ENCODE assay signal across 29 cellular contexts in genomic region chr3:146777941-146778340, GRCh38.
"Had no signal": no experiment of that assay in that cellular context is flagged by ENCODE, and none has a peak within 500 bp of the region (broad histone marks: within the 10 kb centered on the region; RNA-seq: fewer than 3 reads in every experiment).

No MANE protein-coding gene starts in this region.

- H3K36me3 ChIP-seq: ascending aorta, Peyer's patch had no signal

- DNase-seq: activated B cell treated with CpG ODN at 0.5 μM for 24 hours; activated CD4-positive, alpha-beta T cell treated with anti-CD3 and anti-CD28 coated beads for 1 hour; activated CD4-positive, alpha-beta T cell treated with anti-CD3 and anti-CD28 coated beads, Interleukin-2, amount 10 ng/mL, durations not matched to agents 24 days and 14 days; activated CD4-positive, alpha-beta T cell treated with anti-CD3 and anti-CD28 coated beads, Interleukin-2, amount 50 U/mL, for 48 hours; activated CD8-positive, alpha-beta memory T cell treated with anti-CD3 and anti-CD28 coated beads, Interleukin-2, amount 10 ng/mL, durations not matched to agents 7 days and 5 days; activated effector memory CD4-positive, alpha-beta T cell treated with Interleukin-2 at 50 U/mL for 16 hours; activated naive CD4-positive, alpha-beta T cell; activated naive CD8-positive, alpha-beta T cell treated with anti-CD3 and anti-CD28 coated beads, Interleukin-2, amount 50 U/mL, for 24 hours; activated T-cell treated with anti-CD3 and anti-CD28 coated beads, Interleukin-2, amount 50 U/mL, for 24 hours; amniotic stem cell; body of pancreas; central memory CD4-positive, alpha-beta T cell; KG1; NCI-H1048; NCI-H1417 treated with DMSO at 0.1 percent for 48 hours; NCI-H1694; NCI-H2029; NCI-H446 treated with DMSO at 0.1 percent for 48 hours; NCI-H524 treated with DMSO at 0.1 percent for 48 hours; NCI-H774; Peyer's patch; SHP77 treated with DMSO at 0.1 percent for 48 hours; T-helper 17 cell; T1000 had no signal

- H3K27ac Mint-ChIP-seq: activated B cell treated with CpG ODN at 0.5 μM for 24 hours; activated CD4-positive, alpha-beta T cell treated with anti-CD3 and anti-CD28 coated beads, Interleukin-2, amount 10 ng/mL, durations not matched to agents 24 days and 14 days; activated CD8-positive, alpha-beta memory T cell treated with anti-CD3 and anti-CD28 coated beads, Interleukin-2, amount 10 ng/mL, durations not matched to agents 7 days and 5 days; activated naive CD4-positive, alpha-beta T cell treated with anti-CD3 and anti-CD28 coated beads, Interleukin-2, amount 50 U/mL, for 24 hours; activated naive CD8-positive, alpha-beta T cell treated with anti-CD3 and anti-CD28 coated beads, Interleukin-2, amount 50 U/mL, for 24 hours; activated T-cell treated with anti-CD3 and anti-CD28 coated beads, Interleukin-2, amount 50 U/mL, for 24 hours; activated T-helper 1 cell treated with anti-CD3 and anti-CD28 coated beads, Interleukin-12 subunit alpha, Interleukin-12 subunit beta, Interleukin-2, Interleukin-4 antibody, amounts not matched to agents 30 ng/mL and 10 ng/mL and 1 ng/mL, durations not matched to agents 14 hours and 24 hours and 36 hours; T-helper 17 cell had no signal

- H3K4me3 ChIP-seq: ascending aorta, body of pancreas, Peyer's patch had no signal

- FAIRE-seq: bronchial epithelial cell, TTC549 had no signal

- H3K27me3 Mint-ChIP-seq: activated B cell treated with CpG ODN at 0.5 μM for 24 hours; activated CD4-positive, alpha-beta T cell treated with anti-CD3 and anti-CD28 coated beads, Interleukin-2, amount 10 ng/mL, durations not matched to agents 24 days and 14 days; activated CD8-positive, alpha-beta memory T cell treated with anti-CD3 and anti-CD28 coated beads, Interleukin-2, amount 10 ng/mL, durations not matched to agents 7 days and 5 days; activated naive CD4-positive, alpha-beta T cell treated with anti-CD3 and anti-CD28 coated beads, Interleukin-2, amount 50 U/mL, for 24 hours; activated naive CD8-positive, alpha-beta T cell treated with anti-CD3 and anti-CD28 coated beads, Interleukin-2, amount 50 U/mL, for 24 hours; activated T-cell treated with anti-CD3 and anti-CD28 coated beads, Interleukin-2, amount 50 U/mL, for 24 hours; T-helper 17 cell had no signal

- H3K4me3 Mint-ChIP-seq: activated B cell treated with CpG ODN at 0.5 μM for 24 hours; activated CD4-positive, alpha-beta T cell treated with anti-CD3 and anti-CD28 coated beads, Interleukin-2, amount 10 ng/mL, durations not matched to agents 24 days and 14 days; activated CD8-positive, alpha-beta memory T cell treated with anti-CD3 and anti-CD28 coated beads, Interleukin-2, amount 10 ng/mL, durations not matched to agents 7 days and 5 days; activated naive CD4-positive, alpha-beta T cell treated with anti-CD3 and anti-CD28 coated beads, Interleukin-2, amount 50 U/mL, for 24 hours; activated naive CD8-positive, alpha-beta T cell treated with anti-CD3 and anti-CD28 coated beads, Interleukin-2, amount 50 U/mL, for 24 hours; activated T-cell treated with anti-CD3 and anti-CD28 coated beads, Interleukin-2, amount 50 U/mL, for 24 hours; activated T-helper 1 cell treated with anti-CD3 and anti-CD28 coated beads, Interleukin-12 subunit alpha, Interleukin-12 subunit beta, Interleukin-2, Interleukin-4 antibody, amounts not matched to agents 30 ng/mL and 10 ng/mL and 1 ng/mL, durations not matched to agents 14 hours and 24 hours and 36 hours; T-helper 17 cell had no signal

- H3K36me3 Mint-ChIP-seq: activated CD8-positive, alpha-beta memory T cell treated with anti-CD3 and anti-CD28 coated beads, Interleukin-2, amount 10 ng/mL, durations not matched to agents 7 days and 5 days; activated naive CD4-positive, alpha-beta T cell treated with anti-CD3 and anti-CD28 coated beads, Interleukin-2, amount 50 U/mL, for 24 hours had no signal

- H3K27ac ChIP-seq: ascending aorta, body of pancreas, Peyer's patch had no signal

- ATAC-seq: activated CD8-positive, alpha-beta memory T cell treated with anti-CD3 and anti-CD28 coated beads, Interleukin-2, amount 10 ng/mL, durations not matched to agents 7 days and 5 days; activated naive CD8-positive, alpha-beta T cell treated with anti-CD3 and anti-CD28 coated beads, Interleukin-2, amount 50 U/mL, for 24 hours; body of pancreas; T-helper 17 cell had no signal

- H3K9me3 Mint-ChIP-seq: activated B cell treated with CpG ODN at 0.5 μM for 24 hours; activated CD4-positive, alpha-beta T cell treated with anti-CD3 and anti-CD28 coated beads, Interleukin-2, amount 10 ng/mL, durations not matched to agents 24 days and 14 days; activated naive CD4-positive, alpha-beta T cell treated with anti-CD3 and anti-CD28 coated beads, Interleukin-2, amount 50 U/mL, for 24 hours; activated T-cell treated with anti-CD3 and anti-CD28 coated beads, Interleukin-2, amount 50 U/mL, for 24 hours; activated T-helper 1 cell treated with anti-CD3 and anti-CD28 coated beads, Interleukin-12 subunit alpha, Interleukin-12 subunit beta, Interleukin-2, Interleukin-4 antibody, amounts not matched to agents 30 ng/mL and 10 ng/mL and 1 ng/mL, durations not matched to agents 14 hours and 24 hours and 36 hours had no signal

- H3K4me1 Mint-ChIP-seq: activated B cell treated with CpG ODN at 0.5 μM for 24 hours; activated CD4-positive, alpha-beta T cell treated with anti-CD3 and anti-CD28 coated beads, Interleukin-2, amount 10 ng/mL, durations not matched to agents 24 days and 14 days; activated CD8-positive, alpha-beta memory T cell treated with anti-CD3 and anti-CD28 coated beads, Interleukin-2, amount 10 ng/mL, durations not matched to agents 7 days and 5 days; activated naive CD4-positive, alpha-beta T cell treated with anti-CD3 and anti-CD28 coated beads, Interleukin-2, amount 50 U/mL, for 24 hours; activated naive CD8-positive, alpha-beta T cell treated with anti-CD3 and anti-CD28 coated beads, Interleukin-2, amount 50 U/mL, for 24 hours; T-helper 17 cell had no signal

- H3K9me3 ChIP-seq: ascending aorta, body of pancreas, Peyer's patch had no signal

- H3K4me1 ChIP-seq: body of pancreas, Peyer's patch had no signal

- H3K27me3 ChIP-seq: ascending aorta, body of pancreas, Peyer's patch had no signal
